In the genomic region with DNA sequence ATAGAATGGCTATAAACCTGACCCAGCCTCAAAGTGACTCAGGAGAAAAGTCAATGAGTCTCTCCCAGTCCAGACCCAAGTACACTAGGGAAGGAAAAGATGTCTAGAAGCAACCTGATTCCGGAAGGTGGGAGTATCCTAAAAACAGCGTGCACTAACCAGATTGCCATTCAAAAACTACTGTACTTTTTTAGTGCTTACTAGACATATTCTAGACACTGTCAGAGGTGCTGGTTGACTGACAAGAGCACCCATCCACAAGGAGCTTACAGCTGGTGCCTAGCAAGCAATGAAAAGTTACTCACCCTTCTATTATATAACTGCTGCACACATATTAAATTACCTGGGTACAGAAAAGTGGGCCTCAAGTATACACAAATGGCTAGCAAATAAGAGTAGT, we compare ENCODE assay signal across 15 cellular contexts.
DNase-seq lines count a peak whose midpoint lies in the region; ATAC-seq, FAIRE-seq and TF ChIP-seq lines count a peak whose summit lies in the region.
"Had no signal": no experiment of that assay in that cellular context is flagged by ENCODE, and none has a peak within 500 bp of the region (broad histone marks: within the 10 kb centered on the region; RNA-seq: fewer than 3 reads in every experiment).

No MANE protein-coding gene starts in this region.

- in situ Hi-C loops in HAP-1 (cut with MboI; ENCODE audit: low sequenced_read_pairs) (no loop called here), K562 (cut with MboI) (no loop called here)

- no peak for TF ChIP-seq CTCF in K562 (IDR thresholded peaks at IDR 0.05 in 2 of 3, conservative IDR thresholded peaks at IDR 0.05 in 1 of 3; ENCODE audit: insufficient read depth in 2 of 3, low read depth in 1 of 3, low read length in 3 of 3)

- TF ChIP-seq POLR2A in H54 (IDR thresholded peaks at IDR 0.05; ENCODE audit: low read depth, low read length) = no peak
- TF ChIP-seq POLR2A in K562 (conservative IDR thresholded peaks at IDR 0.05) = no peak
- no peak for TF ChIP-seq POLR2A in erythroblast (IDR thresholded peaks at IDR 0.05; ENCODE audit: low read length)

- FAIRE-seq in H54 (lab: Jason Lieb, UNC) = peak; percentile 60
- no peak for FAIRE-seq in K562 (lab: Jason Lieb, UNC)
- FAIRE-seq: A204.1, HTR-8/SVneo had no signal

- H4K20me1 ChIP-seq in K562 (replicated peaks; ENCODE audit: control insufficient read depth, insufficient read depth, low read length) = no peaks in the 10 kb centered on the region

- no peak for ATAC-seq in K562
- no peak for ATAC-seq in sciatic nerve
- ATAC-seq in left colon = no peak

- intact Hi-C loops in K562 (cut with micrococcal nuclease) = no loop called here
- intact Hi-C loops in sciatic nerve (cut with DNase I) = no loop called here
- intact Hi-C loops in left colon (cut with DNase I, micrococcal nuclease) = no loop called here

- H3K9me3 ChIP-seq in HAP-1 (no peaks in the 10 kb centered on the region), K562 (replicated peaks; ENCODE audit: control insufficient read depth, insufficient read depth, low read depth, low read length) (no peaks in the 10 kb centered on the region)

- no peak overlapping the region for H3K9ac ChIP-seq in K562 (ENCODE audit: insufficient read depth in 1 of 2, low read depth in 2 of 2, low read length in 2 of 2)
- H3K9ac ChIP-seq: KMS-11 had no signal

- H3K4me3 ChIP-seq in HAP-1 (no peak overlapping the region), K562 (no peak overlapping the region)

- POLR2A ChIA-PET in K562 (lab: Yijun Ruan, JAX) = interaction anchor here (0.8 kb wide), 1 partner anchor 16 kb away, joined by 3 read pairs; no protein-coding TSS in a partner anchor

- CTCF ChIA-PET in K562 (lab: Yijun Ruan, JAX; ENCODE audit: low intra/inter-chr PET ratio) = no interaction called here

- H2AFZ ChIP-seq in K562 (ENCODE audit: low read depth, low read length) = no peak overlapping the region

- no peak for TF ChIP-seq RAD21 in K562 (CRISPR knock-in tag; conservative IDR thresholded peaks at IDR 0.05 in 1 of 2, IDR thresholded peaks at IDR 0.05 in 1 of 2)

- H3K79me2 ChIP-seq in K562 (ENCODE audit: control insufficient read depth, insufficient read depth, low read length) = no peaks in the 10 kb centered on the region

- H3K4me2 ChIP-seq in K562 (ENCODE audit: insufficient read depth, low read length) = no peak overlapping the region
- H3K4me2 ChIP-seq: KMS-11 had no signal

- no peak for DNase-seq in H54 (ENCODE audit: insufficient read length, low spot score)
- DNase-seq in HAP-1 (ENCODE audit: low spot score in 2 of 2) = peak; percentile 27 to 65
- DNase-seq in K562 (ENCODE audit: extremely low read depth in 1 of 4, low spot score in 3 of 4) = no peak
- no peak for DNase-seq in erythroblast (lab: John Stamatoyannopoulos, UW)
- DNase-seq in sciatic nerve (ENCODE audit: low spot score) = no peak
- no peak for DNase-seq in left colon
- DNase-seq: AML-193; CD4-positive, alpha-beta memory T cell; DMS79 treated with DMSO at 0.1 percent for 48 hours; GF-D8; GOT3; HCEC 1CT had no signal

- 88% methylated on average over 2 of the region's 2 CpGs for WGBS in K562 (ENCODE audit: insufficient coverage, low coverage, missing lambda C conversion rate)

- H3K4me1 ChIP-seq in HAP-1 = peaks cover 12% of the 10 kb centered on the region
- H3K4me1 ChIP-seq in K562 (replicated peaks in 1 of 2; ENCODE audit: control insufficient read depth in 2 of 2, insufficient read depth in 2 of 2, low read length in 2 of 2) = no peaks in the 10 kb centered on the region

- H3K27me3 ChIP-seq in HAP-1 (ENCODE audit: low read depth) (no peaks in the 10 kb centered on the region), K562 (ENCODE audit: control insufficient read depth in 2 of 2, insufficient read depth in 2 of 2, low read length in 2 of 2) (no peaks in the 10 kb centered on the region)

- H3K36me3 ChIP-seq in HAP-1 (replicated peaks) (no peaks in the 10 kb centered on the region), K562 (ENCODE audit: control insufficient read depth, insufficient read depth, low read length) (peaks cover 12% of the 10 kb centered on the region; the same call in 2 of the 3 replicates)

- no peaks in the 10 kb centered on the region for H3K9me1 ChIP-seq in K562 (ENCODE audit: control insufficient read depth, insufficient read depth, low read length)

- H3K27ac ChIP-seq in K562 (ENCODE audit: extremely low read depth, low read depth, low read length) = no peak overlapping the region
- H3K27ac ChIP-seq: KMS-11 had no signal

- no peak for TF ChIP-seq EP300 in K562 (IDR thresholded peaks at IDR 0.05; ENCODE audit: low read length)

- no TSS peak for BruUV-seq in K562 (replicated peaks; lab: Mats Ljungman, UMichigan)

TF ChIP-seq in K562, 482 proteins besides CTCF, POLR2A, EP300 and RAD21:
- no peak for TF ChIP-seq BMI1 (IDR thresholded peaks at IDR 0.05; ENCODE audit: low read length)
- TF ChIP-seq CBX5 (IDR thresholded peaks at IDR 0.05; ENCODE audit: borderline replicate concordance, low read depth) = no peak
- 0 out of 2 replicates have a peak, but pooled peaks have one; percentile 10 for TF ChIP-seq MAFG (tag; conservative IDR thresholded peaks at IDR 0.05)
- peak; percentile 43; the same call in 1 of the 2 replicates for TF ChIP-seq C11orf30 (IDR thresholded peaks at IDR 0.05; ENCODE audit: low read depth)
- TF ChIP-seq ZNF316 (IDR thresholded peaks at IDR 0.05) = peak; percentile 69

Comparison
In these comparisons a context has a peak if more than half of its experiments do, and no peak if none do; other contexts are left out.
1. DNase-seq: peak in HAP-1 (2 of 2); none in H54 (single experiment), K562 (0 of 4), erythroblast (0 of 2), sciatic nerve (single experiment) and left colon (0 of 2).